ENCODE assay signal across 15 cellular contexts in the genomic region with DNA sequence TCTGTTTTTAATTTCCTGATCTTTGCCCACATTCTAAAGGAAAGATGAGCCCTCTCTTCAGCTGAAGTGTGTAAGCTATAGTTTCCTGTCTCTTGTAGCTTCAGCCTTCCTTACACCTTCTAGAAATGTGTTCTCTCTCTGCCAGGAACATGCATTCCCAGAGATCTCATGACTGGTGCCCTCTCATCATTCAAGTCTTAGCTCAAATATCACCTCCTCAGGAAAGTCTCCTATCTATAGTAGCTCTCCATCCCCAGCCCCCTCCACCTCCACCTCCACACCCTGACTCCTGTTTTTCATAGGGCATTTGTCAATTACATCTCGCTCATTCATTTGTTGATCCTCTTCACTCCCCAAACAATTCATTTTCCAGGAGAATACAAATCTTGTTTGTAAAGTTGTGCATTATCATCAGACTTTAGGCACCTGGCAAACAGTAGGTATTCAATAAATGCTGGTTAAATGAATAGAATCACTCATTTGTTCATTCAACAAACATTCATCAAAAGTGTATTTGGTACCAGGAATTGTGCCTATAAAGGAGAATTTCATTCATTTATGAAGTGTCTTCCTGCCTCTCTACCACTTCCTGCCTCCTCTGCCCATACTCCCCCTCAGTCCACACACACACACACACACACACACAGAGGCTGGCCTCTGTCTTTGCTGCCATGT.
A peak's percentile ranks its signal among the peaks of the same experiment; 100 is the strongest.
DNase-seq lines count a peak whose midpoint lies in the region; ATAC-seq and TF ChIP-seq lines count a peak whose summit lies in the region.
"Had no signal": no experiment of that assay in that cellular context is flagged by ENCODE, and none has a peak within 500 bp of the region (broad histone marks: within the 10 kb centered on the region; RNA-seq: fewer than 3 reads in every experiment).

No MANE protein-coding gene starts in this region.

- peak overlapping the region; percentile 66 for H2AFZ ChIP-seq in Loucy (ENCODE audit: low read length)
- H2AFZ ChIP-seq: neural progenitor cell had no signal

- peaks cover 28% of the 10 kb centered on the region for H3K4me1 Mint-ChIP-seq in progenitor cell of endocrine pancreas (ENCODE audit: low read depth)
- no peaks in the 10 kb centered on the region for H3K4me1 Mint-ChIP-seq in activated CD8-positive, alpha-beta T cell treated with anti-CD3 and anti-CD28 coated beads for 36 hours (ENCODE audit: low read depth)
- no peaks in the 10 kb centered on the region for H3K4me1 Mint-ChIP-seq in effector memory CD8-positive, alpha-beta T cell (ENCODE audit: low read depth in 2 of 2)

- H3K9ac ChIP-seq in Loucy (ENCODE audit: low read depth, low read length, poor library complexity, severe bottlenecking) (no peak overlapping the region), colonic mucosa (ENCODE audit: low read depth in 2 of 2, low read length in 2 of 2) (peak overlapping the region in 1 of 2 donors; percentile 59)
- H3K9ac ChIP-seq: neural progenitor cell had no signal

- H3K27ac ChIP-seq in 22Rv1 (peak overlapping the region; percentile 78), colonic mucosa (peak overlapping the region; percentile 90)
- H3K27ac ChIP-seq: left lung, neural progenitor cell had no signal

- peak; percentile 18 for DNase-seq in colonic mucosa
- no peak for DNase-seq in progenitor cell of endocrine pancreas (ENCODE audit: low spot score, unreplicated experiment)
- DNase-seq in activated CD8-positive, alpha-beta T cell treated with anti-CD3 and anti-CD28 coated beads for 36 hours = no peak
- DNase-seq in stimulated activated CD4-positive, alpha-beta T cell treated with anti-CD3 and anti-CD28 coated beads, Interleukin-4, amount 100 ng/mL, for 4 hours = no peak
- no peak for DNase-seq in effector memory CD8-positive, alpha-beta T cell
- DNase-seq in NCI-H1092 (lab: John Stamatoyannopoulos, UW) = no peak
- DNase-seq: AML-193, DND-41, left lung, NCI-H1436 treated with DMSO at 0.1 percent for 48 hours, SIG-M5, tibial artery had no signal

- no peak overlapping the region for H3K4me3 Mint-ChIP-seq in progenitor cell of endocrine pancreas (ENCODE audit: low read depth)
- H3K4me3 Mint-ChIP-seq in activated CD8-positive, alpha-beta T cell treated with anti-CD3 and anti-CD28 coated beads for 36 hours = no peak overlapping the region
- H3K4me3 Mint-ChIP-seq in effector memory CD8-positive, alpha-beta T cell = no peak overlapping the region
- H3K4me3 Mint-ChIP-seq: neural progenitor cell had no signal

- H3F3A ChIP-seq in Loucy (ENCODE audit: low read depth) = no peaks in the 10 kb centered on the region; the same call in 1 of the 2 replicates

- H3K9me3 Mint-ChIP-seq in progenitor cell of endocrine pancreas (ENCODE audit: low read depth) = no peaks in the 10 kb centered on the region
- no peaks in the 10 kb centered on the region for H3K9me3 Mint-ChIP-seq in activated CD8-positive, alpha-beta T cell treated with anti-CD3 and anti-CD28 coated beads for 36 hours
- peaks cover 0 to under 1% of the 10 kb centered on the region in 2 donors for H3K9me3 Mint-ChIP-seq in effector memory CD8-positive, alpha-beta T cell
- H3K9me3 Mint-ChIP-seq: neural progenitor cell had no signal

- ATAC-seq in activated CD8-positive, alpha-beta T cell treated with anti-CD3 and anti-CD28 coated beads for 36 hours = no peak
- ATAC-seq in effector memory CD8-positive, alpha-beta T cell (replicated peaks) = no peak
- ATAC-seq: left lung had no signal

- H3K27me3 ChIP-seq in Loucy (ENCODE audit: insufficient read depth, low read length, poor library complexity, severe bottlenecking) (no peaks in the 10 kb centered on the region), colonic mucosa (no peaks in the 10 kb centered on the region)
- H3K27me3 ChIP-seq: neural progenitor cell, tibial artery had no signal

- H3K4me3 ChIP-seq in Loucy (ENCODE audit: low read length, poor library complexity, severe bottlenecking) = peak overlapping the region; percentile 24
- no peak overlapping the region for H3K4me3 ChIP-seq in colonic mucosa
- H3K4me3 ChIP-seq: left lung, neural progenitor cell, tibial artery had no signal

- no peaks in the 10 kb centered on the region for H3K36me3 Mint-ChIP-seq in progenitor cell of endocrine pancreas (ENCODE audit: insufficient read depth)
- no peaks in the 10 kb centered on the region for H3K36me3 Mint-ChIP-seq in activated CD8-positive, alpha-beta T cell treated with anti-CD3 and anti-CD28 coated beads for 36 hours (ENCODE audit: low read depth)
- no peaks in the 10 kb centered on the region for H3K36me3 Mint-ChIP-seq in effector memory CD8-positive, alpha-beta T cell (ENCODE audit: insufficient read depth)
- H3K36me3 Mint-ChIP-seq: neural progenitor cell had no signal

- H3K79me2 ChIP-seq in Loucy (ENCODE audit: insufficient read depth, low read length) = no peaks in the 10 kb centered on the region

- peak overlapping the region; percentile 22 for H3K4me2 ChIP-seq in Loucy (ENCODE audit: low read depth, low read length, poor library complexity, severe bottlenecking)
- H3K4me2 ChIP-seq: neural progenitor cell had no signal

- H3K27me3 Mint-ChIP-seq in progenitor cell of endocrine pancreas = no peaks in the 10 kb centered on the region
- H3K27me3 Mint-ChIP-seq in activated CD8-positive, alpha-beta T cell treated with anti-CD3 and anti-CD28 coated beads for 36 hours = peaks cover 1% of the 10 kb centered on the region
- peaks cover 0 to 15% of the 10 kb centered on the region in 2 donors for H3K27me3 Mint-ChIP-seq in effector memory CD8-positive, alpha-beta T cell

- no peaks in the 10 kb centered on the region for H3K9me2 ChIP-seq in Loucy (replicated peaks; ENCODE audit: low read depth, low read length)

- peak overlapping the region; percentile 81 for H3K27ac Mint-ChIP-seq in progenitor cell of endocrine pancreas
- H3K27ac Mint-ChIP-seq in activated CD8-positive, alpha-beta T cell treated with anti-CD3 and anti-CD28 coated beads for 36 hours = no peak overlapping the region
- no peak overlapping the region for H3K27ac Mint-ChIP-seq in effector memory CD8-positive, alpha-beta T cell
- H3K27ac Mint-ChIP-seq: neural progenitor cell had no signal

- TF ChIP-seq CTCF in 22Rv1 (IDR thresholded peaks at IDR 0.05) = no peak
- no peak for TF ChIP-seq CTCF in Loucy (conservative IDR thresholded peaks at IDR 0.05; ENCODE audit: low read length)
- no peak for TF ChIP-seq CTCF in colonic mucosa (IDR thresholded peaks at IDR 0.05)
- TF ChIP-seq CTCF in progenitor cell of endocrine pancreas (IDR thresholded peaks at IDR 0.05; ENCODE audit: unreplicated experiment) = no peak
- TF ChIP-seq CTCF in activated CD8-positive, alpha-beta T cell treated with anti-CD3 and anti-CD28 coated beads for 36 hours (IDR thresholded peaks at IDR 0.05) = no peak

- POLR2A ChIA-PET in activated CD8-positive, alpha-beta T cell treated with anti-CD3 and anti-CD28 coated beads for 36 hours (lab: Charles Lee) = no interaction called here

- H3K9me3 ChIP-seq in Loucy (ENCODE audit: insufficient read depth, low read depth, low read length) (no peaks in the 10 kb centered on the region), colonic mucosa (no peaks in the 10 kb centered on the region)
- H3K9me3 ChIP-seq: left lung, tibial artery had no signal

- peaks cover 20% of the 10 kb centered on the region for H3K4me1 ChIP-seq in Loucy (ENCODE audit: insufficient read depth, low read length, poor library complexity, severe bottlenecking)
- peaks cover 5% of the 10 kb centered on the region for H3K4me1 ChIP-seq in colonic mucosa

- CTCF ChIA-PET in activated CD8-positive, alpha-beta T cell treated with anti-CD3 and anti-CD28 coated beads for 36 hours (lab: Charles Lee) = no interaction called here

- intact Hi-C loops in colonic mucosa (cut with DNase I) = loop anchor here (5.0 kb wide), 1 partner anchor 91 kb away; no protein-coding TSS in a partner anchor
- intact Hi-C loops in activated CD8-positive, alpha-beta T cell treated with anti-CD3 and anti-CD28 coated beads for 36 hours (cut with micrococcal nuclease) = no loop called here

- no peaks in the 10 kb centered on the region for H4K20me1 ChIP-seq in Loucy (ENCODE audit: insufficient read depth, low read length, poor library complexity, severe bottlenecking)

- H3K36me3 ChIP-seq in Loucy (ENCODE audit: insufficient read depth, low read length) (no peaks in the 10 kb centered on the region), colonic mucosa (no peaks in the 10 kb centered on the region)
- H3K36me3 ChIP-seq: left lung, neural progenitor cell, tibial artery had no signal
